Comparison of ENCODE assay signal across 11 cellular contexts in genomic region chr2:124538549-124538948, GRCh38.
"Had no signal": no experiment of that assay in that cellular context is flagged by ENCODE, and none has a peak within 500 bp of the region (broad histone marks: within the 10 kb centered on the region; RNA-seq: fewer than 3 reads in every experiment).

No MANE protein-coding gene starts in this region.

- DNase-seq: GM23248, GOT3, H7, H9, HCEC 1CT, HFFc6 had no signal

- H2AFZ ChIP-seq: GM23248, GM23338 had no signal

- FAIRE-seq: H1, H54 had no signal

- H3K36me3 ChIP-seq: HAP-1 had no signal

- ATAC-seq: GM23338, HCT116 had no signal

- H3K4me3 Mint-ChIP-seq: GM23338, H9, HFFc6 had no signal

- H3K4me1 ChIP-seq: HAP-1 had no signal

- H3K27ac Mint-ChIP-seq: GM23338, H9, HFFc6 had no signal

- H3K27ac ChIP-seq: GM23248 had no signal

- H3K4me2 ChIP-seq: GM23338 had no signal

- H3K4me3 ChIP-seq: GM23248, GM23338, HAP-1 had no signal

- H3K9ac ChIP-seq: GM23248 had no signal

- H3K9me3 ChIP-seq: HAP-1 had no signal

- H3K9me3 Mint-ChIP-seq: H9 had no signal
